In genomic region chr17:59154335-59154720, GRCh38 we compare ENCODE assay signal across 8 cellular contexts. TPM values are rescaled to one million over a fixed set of nuclear protein-coding genes. Genes with fewer than 3 reads are reported as not detected.
A peak's percentile ranks its signal among the peaks of the same experiment; 100 is the strongest.
DNase-seq lines count a peak whose midpoint lies in the region; ATAC-seq and TF ChIP-seq lines count a peak whose summit lies in the region.

No MANE protein-coding gene starts in this region.

- TSS peak; percentile 48 for BruUV-seq in A673 (replicated peaks; lab: Mats Ljungman, UMichigan)

- H3K9me3 ChIP-seq in A673 (ENCODE audit: low read depth, low read length, poor library complexity, severe bottlenecking) (no peaks in the 10 kb centered on the region), OCI-LY1 (ENCODE audit: low read length) (no peaks in the 10 kb centered on the region), ascending aorta (no peaks in the 10 kb centered on the region)

- intact Hi-C loops in A673 (cut with micrococcal nuclease; ENCODE audit: unreplicated experiment) = loop anchor here (5.0 to 10.0 kb wide), 2 partner anchors 47 to 640 kb away; partner anchors contain the start of genes MTMR4 and TRIM37
- intact Hi-C loops in ascending aorta (cut with DNase I) = no loop called here

- H2AFZ ChIP-seq in OCI-LY1 (ENCODE audit: low read length) = no peak overlapping the region

- peak overlapping the region; percentile 97 for H3K27ac ChIP-seq in A673 (ENCODE audit: low read depth, low read length, poor library complexity, severe bottlenecking)
- H3K27ac ChIP-seq in OCI-LY1 (ENCODE audit: low read depth, low read length, poor library complexity, severe bottlenecking) = peak overlapping the region; percentile 95
- peak overlapping the region; percentile 84 to 87 for H3K27ac ChIP-seq in ascending aorta

- CTCF ChIA-PET in A673 (lab: Charles Lee) = no interaction called here

- POLR2A ChIA-PET in A673 (lab: Charles Lee; ENCODE audit: low non-redundant PET) = interaction anchor here (0.6 kb wide), 2 partner anchors 15 to 677 kb away, joined by 3 to 4 read pairs; no protein-coding TSS in a partner anchor

- no peaks in the 10 kb centered on the region for H3K9me2 ChIP-seq in OCI-LY1 (ENCODE audit: low read depth, low read length)

- no peaks in the 10 kb centered on the region for H3F3A ChIP-seq in OCI-LY1 (ENCODE audit: insufficient read depth, low read length)

- TF ChIP-seq CTCF in A673 (conservative IDR thresholded peaks at IDR 0.05; ENCODE audit: low read depth, low read length) (no peak), GM06990 (IDR thresholded peaks at IDR 0.05; ENCODE audit: insufficient read depth, low read length, poor library complexity, severe bottlenecking) (no peak), OCI-LY1 (IDR thresholded peaks at IDR 0.05; ENCODE audit: low read length) (no peak), ascending aorta (IDR thresholded peaks at IDR 0.05) (no peak)

- H3K27me3 ChIP-seq in A673 (replicated peaks; ENCODE audit: insufficient read depth, low read depth, low read length, poor library complexity) = no peaks in the 10 kb centered on the region
- no peaks in the 10 kb centered on the region for H3K27me3 ChIP-seq in GM06990 (replicated peaks; ENCODE audit: control insufficient read depth, insufficient read depth, low read length)
- H3K27me3 ChIP-seq in OCI-LY1 (ENCODE audit: insufficient read depth, low read length) = no peaks in the 10 kb centered on the region
- no peaks in the 10 kb centered on the region for H3K27me3 ChIP-seq in ascending aorta

- H3K79me2 ChIP-seq in OCI-LY1 (ENCODE audit: insufficient read depth, low read length) = peaks cover 88% of the 10 kb centered on the region

- ATAC-seq in HG02938 (IDR thresholded peaks at IDR 0.05; ENCODE audit: unreplicated experiment) (no peak), GM19395 (IDR thresholded peaks at IDR 0.05; ENCODE audit: unreplicated experiment) (no peak)

- H3K36me3 ChIP-seq in A673 (ENCODE audit: insufficient read depth, low read length, poor library complexity, severe bottlenecking) (no peaks in the 10 kb centered on the region), GM06990 (ENCODE audit: control insufficient read depth, insufficient read depth, low read length) (no peaks in the 10 kb centered on the region), OCI-LY1 (ENCODE audit: insufficient read depth, low read length) (peaks cover 35% of the 10 kb centered on the region), ascending aorta (no peaks in the 10 kb centered on the region)

- no peaks in the 10 kb centered on the region for H4K20me1 ChIP-seq in OCI-LY1 (ENCODE audit: insufficient read depth, low read length)

- peak overlapping the region; percentile 100 for H3K9ac ChIP-seq in OCI-LY1 (ENCODE audit: low read length)

- H3K4me3 ChIP-seq in A673 (ENCODE audit: low read depth, low read length, poor library complexity, severe bottlenecking) (peak overlapping the region; percentile 62), GM06990 (replicated peaks; ENCODE audit: low read depth, low read length) (peak overlapping the region; percentile 96), OCI-LY1 (ENCODE audit: low read depth, low read length, poor library complexity, severe bottlenecking) (peak overlapping the region; percentile 100), ascending aorta (peak overlapping the region; percentile 89 to 92)

- peak overlapping the region; percentile 69 for H3K4me2 ChIP-seq in OCI-LY1 (ENCODE audit: low read length)

- H3K4me1 ChIP-seq in A673 (ENCODE audit: insufficient read depth, low read length, poor library complexity, severe bottlenecking) = peaks cover 35% of the 10 kb centered on the region
- H3K4me1 ChIP-seq in OCI-LY1 (ENCODE audit: insufficient read depth, low read length, severe bottlenecking) = peaks cover 70% of the 10 kb centered on the region
- peaks cover 0 to 22% of the 10 kb centered on the region in 2 donors for H3K4me1 ChIP-seq in ascending aorta

- DNase-seq in A673 (ENCODE audit: low spot score) = peak; percentile 73
- DNase-seq in GM06990 (ENCODE audit: extremely low read depth, insufficient read length) = peak; percentile 52
- no peak for DNase-seq in ascending aorta (ENCODE audit: low spot score in 2 of 2)
- DNase-seq in iris pigment epithelial cell (ENCODE audit: low read depth) = peak; percentile 51
- DNase-seq in stimulated activated CD4-positive, alpha-beta T cell treated with anti-CD3 and anti-CD28 coated beads, Interleukin-12 subunit alpha, Interleukin-12 subunit beta, amount 100 ng/mL, for 48 hours (ENCODE audit: low read depth in 2 of 3, low spot score in 1 of 3) = peak; percentile 21 to 30 (median 22)

RNA-seq across cellular contexts. Expression of gene SKA2, which starts 0.7 kb away (rescaled TPM):
- total RNA-seq in A673 (2021) (127 and 158 TPM in 2 replicates), ascending aorta (15.4 TPM)

RNA-seq across cellular contexts. Expression of gene PRR11, which starts 1.2 kb away (rescaled TPM):
- 123 and 130 TPM in 2 replicates for total RNA-seq in A673 (2021)
- 0.11 TPM for total RNA-seq in ascending aorta

RNA-seq across cellular contexts. Expression of gene TRIM37, which starts 47.6 kb away (rescaled TPM):
- total RNA-seq in A673 (2021) = 39.4 and 40.0 TPM in 2 replicates
- 15.0 TPM for total RNA-seq in ascending aorta

RNA-seq across cellular contexts. Expression of gene SMG8, which starts 55.5 kb away (rescaled TPM):
- total RNA-seq in A673 (2021) (21.1 and 22.5 TPM in 2 replicates), ascending aorta (3.9 TPM)

Comparison
In these comparisons a context has a peak if more than half of its experiments do, and no peak if none do; other contexts are left out.
1. DNase-seq: peak in A673 (single experiment), GM06990 (single experiment), iris pigment epithelial cell (single experiment) and stimulated activated CD4-positive, alpha-beta T cell treated with anti-CD3 and anti-CD28 coated beads, Interleukin-12 subunit alpha, Interleukin-12 subunit beta, amount 100 ng/mL, for 48 hours (3 of 3); none in ascending aorta (0 of 2).
2. RNA of gene PRR11, which starts 1.2 kb away (total RNA-seq): 123 to 130 TPM in A673; 0.11 TPM in ascending aorta (single experiment); every median in the first group is over 100 times any median in the second.
3. Peak in every context shown above with its lines, with median percentiles within 50 percentile points of each other: H3K27ac ChIP-seq and H3K4me3 ChIP-seq.